8 cellular contexts compared by ENCODE assay signal in genomic region chr20:25195962-25196700, GRCh38. TPM values are rescaled to one million over a fixed set of nuclear protein-coding genes. Genes with fewer than 3 reads are reported as not detected.
DNase-seq lines count a peak whose midpoint lies in the region; ATAC-seq, FAIRE-seq and TF ChIP-seq lines count a peak whose summit lies in the region.

No MANE protein-coding gene starts in this region.

- H3K23ac ChIP-seq in H9 (ENCODE audit: insufficient read length, low read depth, low read length) = no peak overlapping the region

- H3K36me3 ChIP-seq in heart right ventricle = no peaks in the 10 kb centered on the region

- H2BK5ac ChIP-seq in H9 (ENCODE audit: insufficient read length, low read length) = no peak overlapping the region

- peaks cover 27% of the 10 kb centered on the region in 2 experiments for H3K4me1 Mint-ChIP-seq in H9
- H3K4me1 Mint-ChIP-seq in activated naive CD4-positive, alpha-beta T cell treated with anti-CD3 and anti-CD28 coated beads, Interleukin-2, amount 10 ng/mL, durations not matched to agents 7 days and 5 days = peaks cover 33% of the 10 kb centered on the region

- no peak overlapping the region for H2BK15ac ChIP-seq in H9 (ENCODE audit: low read depth, low read length)

- H3K56ac ChIP-seq in H9 (ENCODE audit: insufficient read length, low read depth, low read length) = no peak overlapping the region

- H4K20me1 ChIP-seq in H9 (ENCODE audit: control insufficient read depth, insufficient read depth, insufficient read length) = no peaks in the 10 kb centered on the region

- no peak for TF ChIP-seq CTCF in GM12865 (IDR thresholded peaks at IDR 0.05; ENCODE audit: insufficient read depth, low read depth, low read length, missing control alignments)
- no peak for TF ChIP-seq CTCF in H9 (conservative IDR thresholded peaks at IDR 0.05)
- TF ChIP-seq CTCF in heart right ventricle (IDR thresholded peaks at IDR 0.05) = no peak
- no peak for TF ChIP-seq CTCF in D721Med (IDR thresholded peaks at IDR 0.05; ENCODE audit: insufficient read depth, missing control alignments)

- CTCF ChIA-PET in activated naive CD4-positive, alpha-beta T cell treated with anti-CD3 and anti-CD28 coated beads, Interleukin-2, amount 10 ng/mL, durations not matched to agents 7 days and 5 days (lab: Charles Lee) = interaction anchor here (1.5 kb wide), 1 partner anchor 54 kb away, joined by 3 read pairs; no protein-coding TSS in a partner anchor

- peak overlapping the region; percentile 78 for H3K4me2 ChIP-seq in H9 (ENCODE audit: insufficient read depth, insufficient read length, low read length)

- peaks cover 0 to 2% (median 0%) of the 10 kb centered on the region in 3 experiments; a peak in 2 of 7 replicates for H3K36me3 Mint-ChIP-seq in H9 (ENCODE audit: insufficient read depth in 1 of 3, low read depth in 3 of 3)
- peaks cover 5% of the 10 kb centered on the region for H3K36me3 Mint-ChIP-seq in activated naive CD4-positive, alpha-beta T cell treated with anti-CD3 and anti-CD28 coated beads, Interleukin-2, amount 10 ng/mL, durations not matched to agents 7 days and 5 days

- no peaks in the 10 kb centered on the region for H3K79me2 ChIP-seq in H9 (ENCODE audit: insufficient read depth, low read length)

- WGBS in H9 (ENCODE audit: extremely low coverage, insufficient read length, low lambda C conversion rate) = no CpG with 5 or more reads among the region's 34 CpGs
- 2 to 4% methylated on average over 33 to 34 of the region's 34 CpGs for whole genome bisulfite sequencing in heart right ventricle, 2 donors

- no peak overlapping the region for H2BK20ac ChIP-seq in H9 (ENCODE audit: low read depth, low read length, poor library complexity, severe bottlenecking)

- DNase-seq in GM12865 (ENCODE audit: low read depth) (peak; percentile 18), H9 (peak; percentile 52), NAMALWA (ENCODE audit: low spot score) (peak; percentile 51), heart right ventricle (peak in 1 of 2 donors; percentile 25), renal cortical epithelial cell (ENCODE audit: low read depth) (peak; percentile 23), occipital lobe (lab: John Stamatoyannopoulos, UW) (no peak), D721Med (ENCODE audit: insufficient read length, low spot score) (no peak)
- DNase-seq in activated naive CD4-positive, alpha-beta T cell treated with anti-CD3 and anti-CD28 coated beads, Interleukin-2, amount 10 ng/mL, durations not matched to agents 7 days and 5 days = peak; percentile 45

- H3K18ac ChIP-seq in H9 (ENCODE audit: insufficient read length, low read depth, low read length) = no peak overlapping the region

- H4K8ac ChIP-seq in H9 (replicated peaks; ENCODE audit: insufficient read length, low read depth, low read length) = no peak overlapping the region

- peak overlapping the region; percentile 88 to 94 for H3K4me3 Mint-ChIP-seq in H9
- H3K4me3 Mint-ChIP-seq in activated naive CD4-positive, alpha-beta T cell treated with anti-CD3 and anti-CD28 coated beads, Interleukin-2, amount 10 ng/mL, durations not matched to agents 7 days and 5 days = peak overlapping the region; percentile 79

- H3K14ac ChIP-seq in H9 (ENCODE audit: insufficient read depth, low read length) = 0 out of 2 replicates have a peak overlapping the region, but pooled peaks have one; percentile 4

- H3T11ph ChIP-seq in H9 (ENCODE audit: low read length) = no peak overlapping the region

- no peak overlapping the region for H3K9ac ChIP-seq in H9 (ENCODE audit: extremely low read depth, insufficient read length, low read length)

- H3K27me3 Mint-ChIP-seq in H9 (ENCODE audit: low read depth) = peaks cover 7% of the 10 kb centered on the region
- H3K27me3 Mint-ChIP-seq in activated naive CD4-positive, alpha-beta T cell treated with anti-CD3 and anti-CD28 coated beads, Interleukin-2, amount 10 ng/mL, durations not matched to agents 7 days and 5 days = peaks cover 10% of the 10 kb centered on the region

- H3K4me3 ChIP-seq in GM12865 (ENCODE audit: low read depth, low read length) (peak overlapping the region; percentile 97), heart right ventricle (peak overlapping the region; percentile 75 to 99 (median 92))

- no peaks in the 10 kb centered on the region; the same call in 1 of the 2 replicates for H3K4me1 ChIP-seq in H9 (ENCODE audit: insufficient read depth, low read length)
- peaks cover 10 to 72% (median 48%) of the 10 kb centered on the region in 9 donors for H3K4me1 ChIP-seq in heart right ventricle

- H2BK12ac ChIP-seq in H9 (ENCODE audit: insufficient read length, low read depth, low read length) = no peak overlapping the region

- H2BK120ac ChIP-seq in H9 (ENCODE audit: low read depth, low read length, poor library complexity, severe bottlenecking) = no peak overlapping the region

- no peak for FAIRE-seq in D721Med (lab: Jason Lieb, UNC)

- peak overlapping the region in 2 of 3 experiments; percentile 9 to 90; a peak in 2 of 7 replicates for H3K27ac Mint-ChIP-seq in H9
- peak overlapping the region; percentile 34 for H3K27ac Mint-ChIP-seq in activated naive CD4-positive, alpha-beta T cell treated with anti-CD3 and anti-CD28 coated beads, Interleukin-2, amount 10 ng/mL, durations not matched to agents 7 days and 5 days

- no peak overlapping the region for H4K91ac ChIP-seq in H9 (ENCODE audit: insufficient read length, low read depth, low read length)

- H3K27me3 ChIP-seq in H9 (ENCODE audit: insufficient read depth, low read length) (no peaks in the 10 kb centered on the region), heart right ventricle (no peaks in the 10 kb centered on the region)

- no peak overlapping the region for H3K27ac ChIP-seq in H9 (ENCODE audit: insufficient read length, low read depth, low read length)
- H3K27ac ChIP-seq in heart right ventricle = peak overlapping the region; percentile 84 to 97 (median 93)

- H2AK5ac ChIP-seq in H9 (ENCODE audit: insufficient read length, low read length) = no peak overlapping the region

- no peak overlapping the region for H4K5ac ChIP-seq in H9 (ENCODE audit: insufficient read length, low read depth, low read length)

- peaks cover 12% of the 10 kb centered on the region for H3K23me2 ChIP-seq in H9 (ENCODE audit: insufficient read length, low read depth, low read length, poor library complexity, severe bottlenecking)

- peak in 6 of 8 donors; percentile 3 to 11 (median 8) for ATAC-seq in heart right ventricle

- intact Hi-C loops in heart right ventricle (cut with DNase I) = loop anchor here in 8 of 10 donors (2.0 to 10.0 kb wide), 9 partner anchors 36 to 199 kb away; partner anchors contain the start of genes ABHD12 (in 5 of the 8), PYGB (in 2 of the 8) and ACSS1 (in 1 of the 8)

- H2AFZ ChIP-seq in H9 (ENCODE audit: low read length) = no peak overlapping the region

- H3K4ac ChIP-seq in H9 (ENCODE audit: low read depth, low read length) = no peak overlapping the region

- peaks cover 0 to 3% of the 10 kb centered on the region in 2 experiments; a peak in 1 of 5 replicates for H3K9me3 Mint-ChIP-seq in H9
- H3K9me3 Mint-ChIP-seq in activated naive CD4-positive, alpha-beta T cell treated with anti-CD3 and anti-CD28 coated beads, Interleukin-2, amount 10 ng/mL, durations not matched to agents 7 days and 5 days = no peaks in the 10 kb centered on the region

- H3K79me1 ChIP-seq in H9 (ENCODE audit: insufficient read depth, low read depth, low read length, poor library complexity, severe bottlenecking) = no peaks in the 10 kb centered on the region

- no peaks in the 10 kb centered on the region for H3K9me3 ChIP-seq in H9 (ENCODE audit: control insufficient read depth, low read depth, low read length)
- H3K9me3 ChIP-seq in heart right ventricle = no peaks in the 10 kb centered on the region

RNA-seq across cellular contexts. Expression of gene ENTPD6, which starts 0.6 kb away (rescaled TPM):
- total RNA-seq in H9 (2021) = 51.4 and 57.4 TPM in 2 replicates
- total RNA-seq in heart right ventricle = 100 to 1,000 TPM in 3 of 10 donors, 10 to 100 TPM in 7; 54.6 to 141 (median 78.0) TPM
- polyA plus RNA-seq in heart right ventricle = 100 to 1,000 TPM; 161 to 167 TPM
- total RNA-seq in renal cortical epithelial cell = 62.1 and 86.3 TPM in 2 replicates
- total RNA-seq in occipital lobe = 43.7 TPM

RNA-seq across cellular contexts. Expression of gene PYGB, which starts 51.8 kb away (rescaled TPM):
- total RNA-seq in H9 (2021) (46.9 TPM in 2 replicates), heart right ventricle (100 to 1,000 TPM; 203 to 462 (median 276) TPM), renal cortical epithelial cell (129 and 155 TPM in 2 replicates), occipital lobe (72.1 TPM)
- polyA plus RNA-seq in heart right ventricle = 100 to 1,000 TPM in 1 of 2 donors, 10 to 100 TPM in 1; 83.1 to 250 TPM

Comparison
In these comparisons a context has a peak if more than half of its experiments do, and no peak if none do; other contexts are left out.
1. DNase-seq: peak in GM12865 (single experiment), H9 (single experiment), NAMALWA (single experiment), activated naive CD4-positive, alpha-beta T cell treated with anti-CD3 and anti-CD28 coated beads, Interleukin-2, amount 10 ng/mL, durations not matched to agents 7 days and 5 days (single experiment) and renal cortical epithelial cell (single experiment); none in occipital lobe (single experiment) and D721Med (single experiment).